Comparison of ENCODE assay signal across 6 cellular contexts in the genomic region with DNA sequence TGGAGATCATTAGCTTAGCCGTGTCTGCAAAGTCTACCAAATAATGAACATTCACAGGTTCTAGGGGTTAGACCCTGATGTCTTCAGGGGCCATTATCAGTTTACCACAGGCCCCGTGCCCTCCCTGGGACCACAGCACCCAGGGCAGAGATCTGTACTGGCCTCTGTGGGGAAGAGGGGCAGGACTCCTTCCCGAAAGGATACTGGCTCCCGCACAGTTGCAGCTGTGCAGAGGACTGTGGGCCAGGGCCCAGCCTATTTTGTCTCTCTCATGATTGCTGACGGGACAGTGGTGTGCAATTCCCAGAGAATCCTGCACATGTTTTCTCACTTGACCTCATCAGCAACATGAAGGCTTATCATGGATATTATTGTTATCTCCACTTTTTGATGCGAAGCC.
"Had no signal": no experiment of that assay in that cellular context is flagged by ENCODE, and none has a peak within 500 bp of the region (broad histone marks: within the 10 kb centered on the region; RNA-seq: fewer than 3 reads in every experiment).

No MANE protein-coding gene starts in this region.

- ATAC-seq: K562 had no signal

- H3K9ac ChIP-seq: GM23248 had no signal

- H2AFZ ChIP-seq: GM23248 had no signal

- H3K4me3 Mint-ChIP-seq: H9 had no signal

- DNase-seq: GM23248, GOT3, H9, HCEC 1CT, IMR-90 had no signal

- H3K4me3 ChIP-seq: GM23248, K562 had no signal

- H3K27ac ChIP-seq: GM23248 had no signal

- H3K27ac Mint-ChIP-seq: H9 had no signal
